In the genomic region with DNA sequence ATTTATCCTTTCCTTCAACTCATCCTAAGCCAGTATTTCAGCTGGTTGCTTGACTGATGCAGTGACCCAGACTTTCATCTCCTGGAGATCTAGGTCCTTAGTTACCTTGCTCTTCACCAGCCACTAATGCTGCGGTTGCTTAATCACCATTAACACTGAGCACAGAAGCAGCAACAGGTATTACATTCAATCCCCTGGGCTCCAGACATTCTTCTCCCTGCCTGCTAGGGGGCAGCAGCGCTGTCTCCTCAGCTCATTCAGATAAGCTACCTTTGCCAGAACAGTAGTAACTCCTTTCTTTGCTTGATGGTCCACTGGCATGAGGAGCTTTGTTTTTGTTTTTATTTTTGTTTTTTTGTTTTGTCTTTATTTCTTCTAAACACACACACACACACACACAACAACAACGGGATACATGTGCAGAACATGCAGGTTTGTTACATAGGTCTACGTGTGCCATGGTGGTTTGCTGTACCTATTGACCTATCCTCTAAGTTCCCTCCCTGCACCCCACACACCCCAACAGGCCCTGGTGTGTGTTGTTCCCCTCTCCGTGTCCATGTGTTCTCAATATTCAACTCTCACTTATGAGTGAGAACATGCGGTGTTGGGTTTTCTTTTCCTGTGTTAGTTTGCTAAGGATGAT, we compare ENCODE assay signal across 8 cellular contexts.
DNase-seq lines count a peak whose midpoint lies in the region; ATAC-seq and TF ChIP-seq lines count a peak whose summit lies in the region.

No MANE protein-coding gene starts in this region.

- peak; percentile 67 for ATAC-seq in HG03432 (IDR thresholded peaks at IDR 0.05; ENCODE audit: unreplicated experiment)

- no peak overlapping the region for H3K27ac Mint-ChIP-seq in mesothelial cell of epicardium

- in situ Hi-C loops in SK-MEL-5 (cut with HindIII; ENCODE audit: low pct_unique_long_range_greater_than_20kb, low sequenced_read_pairs), result no loop called here

- H3K36me3 Mint-ChIP-seq in mesothelial cell of epicardium, result peaks cover 3% of the 10 kb centered on the region

- peaks cover 33% of the 10 kb centered on the region for H3K9me3 Mint-ChIP-seq in mesothelial cell of epicardium

- peak; percentile 73 for DNase-seq in DMS 273 (lab: John Stamatoyannopoulos, UW; ENCODE audit: unreplicated experiment)
- DNase-seq in SK-MEL-5 (ENCODE audit: low read depth, low spot score), result peak; percentile 73
- peak; percentile 71 for DNase-seq in islet precursor cell
- no peak for DNase-seq in stimulated activated CD8-positive, alpha-beta memory T cell treated with anti-CD3 and anti-CD28 coated beads, Interleukin-4, amount 100 ng/mL, for 48 hours
- no peak for DNase-seq in mesothelial cell of epicardium (ENCODE audit: low spot score in 2 of 2, unreplicated experiment in 2 of 2)
- no peak for DNase-seq in stimulated activated naive CD4-positive, alpha-beta T cell treated with Interleukin-2 at 50 U/mL for 16 hours (lab: John Stamatoyannopoulos, UW)
- no peak for DNase-seq in NCI-H446 treated with DMSO at 0.1 percent for 48 hours (lab: John Stamatoyannopoulos, UW)

- no peak overlapping the region for H3K4me3 Mint-ChIP-seq in mesothelial cell of epicardium

- H3K4me1 Mint-ChIP-seq in mesothelial cell of epicardium, result no peaks in the 10 kb centered on the region

- peaks cover 2% of the 10 kb centered on the region for H3K27me3 Mint-ChIP-seq in mesothelial cell of epicardium (ENCODE audit: low read depth)

- no peak for TF ChIP-seq CTCF in mesothelial cell of epicardium (IDR thresholded peaks at IDR 0.05; ENCODE audit: unreplicated experiment)

Comparison
In these comparisons a context has a peak if more than half of its experiments do, and no peak if none do; other contexts are left out.
1. DNase-seq: peak in DMS 273 (single experiment), SK-MEL-5 (single experiment) and islet precursor cell (single experiment); none in stimulated activated CD8-positive, alpha-beta memory T cell treated with anti-CD3 and anti-CD28 coated beads, Interleukin-4, amount 100 ng/mL, for 48 hours (single experiment), mesothelial cell of epicardium (0 of 2), stimulated activated naive CD4-positive, alpha-beta T cell treated with Interleukin-2 at 50 U/mL for 16 hours (single experiment) and NCI-H446 treated with DMSO at 0.1 percent for 48 hours (single experiment).